1 cellular context compared by ENCODE assay signal in the genomic region with DNA sequence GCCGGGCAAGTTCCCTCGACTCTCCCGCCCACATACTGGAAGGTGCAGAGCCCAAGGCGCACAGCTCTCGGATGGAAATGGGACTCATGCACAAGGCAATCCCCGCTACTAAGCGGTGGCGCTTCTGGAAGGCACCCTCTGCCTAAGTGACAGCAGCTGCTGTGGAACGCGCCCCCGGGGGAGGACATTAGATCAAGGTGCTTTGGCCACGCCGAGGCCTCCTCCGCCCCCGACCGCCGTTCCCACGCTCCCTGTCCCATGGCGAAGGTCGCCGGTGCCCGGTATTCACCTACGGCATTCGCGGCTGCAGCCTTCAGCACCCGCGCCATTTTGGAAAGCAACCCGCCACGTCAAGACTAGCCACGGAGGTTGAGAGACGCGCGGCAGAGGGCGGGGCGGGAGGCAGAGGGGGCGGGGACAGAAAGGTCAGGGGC.
A peak's percentile ranks its signal among the peaks of the same experiment; 100 is the strongest.
TF ChIP-seq lines count a peak whose summit lies in the region.

A gene (minus strand): TSS at position 339 of the 434 bp plus-strand sequence. CDS start 10 bp downstream, at position 329.

TF ChIP-seq in HepG2, 621 proteins besides CTCF, POLR2A, EP300 and RAD21 (continued from another document and continues in another):
- TF ChIP-seq, protein P1, sequence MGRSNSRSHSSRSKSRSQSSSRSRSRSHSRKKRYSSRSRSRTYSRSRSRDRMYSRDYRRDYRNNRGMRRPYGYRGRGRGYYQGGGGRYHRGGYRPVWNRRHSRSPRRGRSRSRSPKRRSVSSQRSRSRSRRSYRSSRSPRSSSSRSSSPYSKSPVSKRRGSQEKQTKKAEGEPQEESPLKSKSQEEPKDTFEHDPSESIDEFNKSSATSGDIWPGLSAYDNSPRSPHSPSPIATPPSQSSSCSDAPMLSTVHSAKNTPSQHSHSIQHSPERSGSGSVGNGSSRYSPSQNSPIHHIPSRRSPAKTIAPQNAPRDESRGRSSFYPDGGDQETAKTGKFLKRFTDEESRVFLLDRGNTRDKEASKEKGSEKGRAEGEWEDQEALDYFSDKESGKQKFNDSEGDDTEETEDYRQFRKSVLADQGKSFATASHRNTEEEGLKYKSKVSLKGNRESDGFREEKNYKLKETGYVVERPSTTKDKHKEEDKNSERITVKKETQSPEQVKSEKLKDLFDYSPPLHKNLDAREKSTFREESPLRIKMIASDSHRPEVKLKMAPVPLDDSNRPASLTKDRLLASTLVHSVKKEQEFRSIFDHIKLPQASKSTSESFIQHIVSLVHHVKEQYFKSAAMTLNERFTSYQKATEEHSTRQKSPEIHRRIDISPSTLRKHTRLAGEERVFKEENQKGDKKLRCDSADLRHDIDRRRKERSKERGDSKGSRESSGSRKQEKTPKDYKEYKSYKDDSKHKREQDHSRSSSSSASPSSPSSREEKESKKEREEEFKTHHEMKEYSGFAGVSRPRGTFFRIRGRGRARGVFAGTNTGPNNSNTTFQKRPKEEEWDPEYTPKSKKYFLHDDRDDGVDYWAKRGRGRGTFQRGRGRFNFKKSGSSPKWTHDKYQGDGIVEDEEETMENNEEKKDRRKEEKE (IDR thresholded peaks at IDR 0.05) = no peak
- peak; percentile 22; the same call in 1 of the 2 replicates for TF ChIP-seq ZNF138 (CRISPR knock-in tag; IDR thresholded peaks at IDR 0.05; ENCODE audit: low read depth)
- peak; percentile 72; the same call in 1 of the 2 replicates for TF ChIP-seq ZNF879 (CRISPR knock-in tag; IDR thresholded peaks at IDR 0.05)
- no peak; the same call in 1 of the 2 replicates for TF ChIP-seq ZNF790 (CRISPR knock-in tag; IDR thresholded peaks at IDR 0.05; ENCODE audit: borderline replicate concordance)
- peak; percentile 85; the same call in 1 of the 2 replicates for TF ChIP-seq PHF8 (CRISPR knock-in tag; IDR thresholded peaks at IDR 0.05)
- TF ChIP-seq, protein P2, sequence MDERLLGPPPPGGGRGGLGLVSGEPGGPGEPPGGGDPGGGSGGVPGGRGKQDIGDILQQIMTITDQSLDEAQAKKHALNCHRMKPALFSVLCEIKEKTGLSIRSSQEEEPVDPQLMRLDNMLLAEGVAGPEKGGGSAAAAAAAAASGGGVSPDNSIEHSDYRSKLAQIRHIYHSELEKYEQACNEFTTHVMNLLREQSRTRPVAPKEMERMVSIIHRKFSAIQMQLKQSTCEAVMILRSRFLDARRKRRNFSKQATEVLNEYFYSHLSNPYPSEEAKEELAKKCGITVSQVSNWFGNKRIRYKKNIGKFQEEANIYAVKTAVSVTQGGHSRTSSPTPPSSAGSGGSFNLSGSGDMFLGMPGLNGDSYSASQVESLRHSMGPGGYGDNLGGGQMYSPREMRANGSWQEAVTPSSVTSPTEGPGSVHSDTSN (CRISPR knock-in tag; IDR thresholded peaks at IDR 0.05) = 0 out of 2 replicates have a peak, but pooled peaks have one; percentile 11
- TF ChIP-seq ZNF775 (CRISPR knock-in tag; IDR thresholded peaks at IDR 0.05; ENCODE audit: borderline replicate concordance) = no peak
- TF ChIP-seq, protein P3, sequence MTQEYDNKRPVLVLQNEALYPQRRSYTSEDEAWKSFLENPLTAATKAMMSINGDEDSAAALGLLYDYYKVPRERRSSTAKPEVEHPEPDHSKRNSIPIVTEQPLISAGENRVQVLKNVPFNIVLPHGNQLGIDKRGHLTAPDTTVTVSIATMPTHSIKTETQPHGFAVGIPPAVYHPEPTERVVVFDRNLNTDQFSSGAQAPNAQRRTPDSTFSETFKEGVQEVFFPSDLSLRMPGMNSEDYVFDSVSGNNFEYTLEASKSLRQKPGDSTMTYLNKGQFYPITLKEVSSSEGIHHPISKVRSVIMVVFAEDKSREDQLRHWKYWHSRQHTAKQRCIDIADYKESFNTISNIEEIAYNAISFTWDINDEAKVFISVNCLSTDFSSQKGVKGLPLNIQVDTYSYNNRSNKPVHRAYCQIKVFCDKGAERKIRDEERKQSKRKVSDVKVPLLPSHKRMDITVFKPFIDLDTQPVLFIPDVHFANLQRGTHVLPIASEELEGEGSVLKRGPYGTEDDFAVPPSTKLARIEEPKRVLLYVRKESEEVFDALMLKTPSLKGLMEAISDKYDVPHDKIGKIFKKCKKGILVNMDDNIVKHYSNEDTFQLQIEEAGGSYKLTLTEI (CRISPR knock-in tag; conservative IDR thresholded peaks at IDR 0.05) = no peak
- TF ChIP-seq, protein P4, sequence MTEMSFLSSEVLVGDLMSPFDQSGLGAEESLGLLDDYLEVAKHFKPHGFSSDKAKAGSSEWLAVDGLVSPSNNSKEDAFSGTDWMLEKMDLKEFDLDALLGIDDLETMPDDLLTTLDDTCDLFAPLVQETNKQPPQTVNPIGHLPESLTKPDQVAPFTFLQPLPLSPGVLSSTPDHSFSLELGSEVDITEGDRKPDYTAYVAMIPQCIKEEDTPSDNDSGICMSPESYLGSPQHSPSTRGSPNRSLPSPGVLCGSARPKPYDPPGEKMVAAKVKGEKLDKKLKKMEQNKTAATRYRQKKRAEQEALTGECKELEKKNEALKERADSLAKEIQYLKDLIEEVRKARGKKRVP (CRISPR knock-in tag; IDR thresholded peaks at IDR 0.05) = no peak
- TF ChIP-seq, protein P5, sequence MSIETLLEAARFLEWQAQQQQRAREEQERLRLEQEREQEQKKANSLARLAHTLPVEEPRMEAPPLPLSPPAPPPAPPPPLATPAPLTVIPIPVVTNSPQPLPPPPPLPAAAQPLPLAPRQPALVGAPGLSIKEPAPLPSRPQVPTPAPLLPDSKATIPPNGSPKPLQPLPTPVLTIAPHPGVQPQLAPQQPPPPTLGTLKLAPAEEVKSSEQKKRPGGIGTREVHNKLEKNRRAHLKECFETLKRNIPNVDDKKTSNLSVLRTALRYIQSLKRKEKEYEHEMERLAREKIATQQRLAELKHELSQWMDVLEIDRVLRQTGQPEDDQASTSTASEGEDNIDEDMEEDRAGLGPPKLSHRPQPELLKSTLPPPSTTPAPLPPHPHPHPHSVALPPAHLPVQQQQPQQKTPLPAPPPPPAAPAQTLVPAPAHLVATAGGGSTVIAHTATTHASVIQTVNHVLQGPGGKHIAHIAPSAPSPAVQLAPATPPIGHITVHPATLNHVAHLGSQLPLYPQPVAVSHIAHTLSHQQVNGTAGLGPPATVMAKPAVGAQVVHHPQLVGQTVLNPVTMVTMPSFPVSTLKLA (IDR thresholded peaks at IDR 0.05) = no peak
- TF ChIP-seq, protein P6, sequence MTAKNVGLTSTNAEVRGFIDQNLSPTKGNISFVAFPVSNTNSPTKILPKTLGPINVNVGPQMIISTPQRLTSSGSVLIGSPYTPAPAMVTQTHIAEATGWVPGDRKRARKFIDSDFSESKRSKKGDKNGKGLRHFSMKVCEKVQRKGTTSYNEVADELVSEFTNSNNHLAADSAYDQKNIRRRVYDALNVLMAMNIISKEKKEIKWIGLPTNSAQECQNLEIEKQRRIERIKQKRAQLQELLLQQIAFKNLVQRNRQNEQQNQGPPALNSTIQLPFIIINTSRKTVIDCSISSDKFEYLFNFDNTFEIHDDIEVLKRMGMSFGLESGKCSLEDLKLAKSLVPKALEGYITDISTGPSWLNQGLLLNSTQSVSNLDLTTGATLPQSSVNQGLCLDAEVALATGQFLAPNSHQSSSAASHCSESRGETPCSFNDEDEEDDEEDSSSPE (CRISPR knock-in tag; IDR thresholded peaks at IDR 0.05) = peak; percentile 54; the same call in 1 of the 2 replicates
- TF ChIP-seq, protein P7, sequence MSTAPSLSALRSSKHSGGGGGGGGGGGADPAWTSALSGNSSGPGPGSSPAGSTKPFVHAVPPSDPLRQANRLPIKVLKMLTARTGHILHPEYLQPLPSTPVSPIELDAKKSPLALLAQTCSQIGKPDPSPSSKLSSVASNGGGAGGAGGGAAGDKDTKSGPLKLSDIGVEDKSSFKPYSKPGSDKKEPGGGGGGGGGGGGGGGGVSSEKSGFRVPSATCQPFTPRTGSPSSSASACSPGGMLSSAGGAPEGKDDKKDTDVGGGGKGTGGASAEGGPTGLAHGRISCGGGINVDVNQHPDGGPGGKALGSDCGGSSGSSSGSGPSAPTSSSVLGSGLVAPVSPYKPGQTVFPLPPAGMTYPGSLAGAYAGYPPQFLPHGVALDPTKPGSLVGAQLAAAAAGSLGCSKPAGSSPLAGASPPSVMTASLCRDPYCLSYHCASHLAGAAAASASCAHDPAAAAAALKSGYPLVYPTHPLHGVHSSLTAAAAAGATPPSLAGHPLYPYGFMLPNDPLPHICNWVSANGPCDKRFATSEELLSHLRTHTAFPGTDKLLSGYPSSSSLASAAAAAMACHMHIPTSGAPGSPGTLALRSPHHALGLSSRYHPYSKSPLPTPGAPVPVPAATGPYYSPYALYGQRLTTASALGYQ (CRISPR knock-in tag; IDR thresholded peaks at IDR 0.05) = no peak
- TF ChIP-seq, protein P8, sequence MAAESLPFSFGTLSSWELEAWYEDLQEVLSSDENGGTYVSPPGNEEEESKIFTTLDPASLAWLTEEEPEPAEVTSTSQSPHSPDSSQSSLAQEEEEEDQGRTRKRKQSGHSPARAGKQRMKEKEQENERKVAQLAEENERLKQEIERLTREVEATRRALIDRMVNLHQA (CRISPR knock-in tag; IDR thresholded peaks at IDR 0.05) = no peak
- TF ChIP-seq NFE2 (CRISPR knock-in tag; IDR thresholded peaks at IDR 0.05) = no peak
- TF ChIP-seq ISL2 (CRISPR knock-in tag; IDR thresholded peaks at IDR 0.05) = peak; percentile 49; the same call in 1 of the 2 replicates
- TF ChIP-seq RBM39 (IDR thresholded peaks at IDR 0.05; ENCODE audit: low read depth, low read length, poor library complexity, severe bottlenecking) = peak; percentile 26
- TF ChIP-seq ZNF652 (CRISPR knock-in tag; IDR thresholded peaks at IDR 0.05; ENCODE audit: borderline replicate concordance, low read depth) = no peak
- no peak; the same call in 1 of the 2 replicates for TF ChIP-seq ZMYM4 (CRISPR knock-in tag; IDR thresholded peaks at IDR 0.05)
- no peak for TF ChIP-seq ZNF563 (CRISPR knock-in tag; IDR thresholded peaks at IDR 0.05)
- TF ChIP-seq ZNF10 (CRISPR knock-in tag; IDR thresholded peaks at IDR 0.05; ENCODE audit: borderline replicate concordance, low read depth) = no peak
- TF ChIP-seq ARNTL (CRISPR knock-in tag; IDR thresholded peaks at IDR 0.05) = peak; percentile 30
- TF ChIP-seq ZNF33A (CRISPR knock-in tag; IDR thresholded peaks at IDR 0.05; ENCODE audit: borderline replicate concordance) = no peak
- TF ChIP-seq, protein P9, sequence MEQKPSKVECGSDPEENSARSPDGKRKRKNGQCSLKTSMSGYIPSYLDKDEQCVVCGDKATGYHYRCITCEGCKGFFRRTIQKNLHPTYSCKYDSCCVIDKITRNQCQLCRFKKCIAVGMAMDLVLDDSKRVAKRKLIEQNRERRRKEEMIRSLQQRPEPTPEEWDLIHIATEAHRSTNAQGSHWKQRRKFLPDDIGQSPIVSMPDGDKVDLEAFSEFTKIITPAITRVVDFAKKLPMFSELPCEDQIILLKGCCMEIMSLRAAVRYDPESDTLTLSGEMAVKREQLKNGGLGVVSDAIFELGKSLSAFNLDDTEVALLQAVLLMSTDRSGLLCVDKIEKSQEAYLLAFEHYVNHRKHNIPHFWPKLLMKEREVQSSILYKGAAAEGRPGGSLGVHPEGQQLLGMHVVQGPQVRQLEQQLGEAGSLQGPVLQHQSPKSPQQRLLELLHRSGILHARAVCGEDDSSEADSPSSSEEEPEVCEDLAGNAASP (CRISPR knock-in tag; IDR thresholded peaks at IDR 0.05; ENCODE audit: borderline replicate concordance) = no peak; the same call in 1 of the 2 replicates
- TF ChIP-seq MEIS2 (CRISPR knock-in tag; IDR thresholded peaks at IDR 0.05) = 0 out of 2 replicates have a peak, but pooled peaks have one; percentile 18
- 0 out of 2 replicates have a peak, but pooled peaks have one; percentile 11 for TF ChIP-seq TSC22D2 (CRISPR knock-in tag; IDR thresholded peaks at IDR 0.05; ENCODE audit: borderline replicate concordance)
- TF ChIP-seq, protein P10, sequence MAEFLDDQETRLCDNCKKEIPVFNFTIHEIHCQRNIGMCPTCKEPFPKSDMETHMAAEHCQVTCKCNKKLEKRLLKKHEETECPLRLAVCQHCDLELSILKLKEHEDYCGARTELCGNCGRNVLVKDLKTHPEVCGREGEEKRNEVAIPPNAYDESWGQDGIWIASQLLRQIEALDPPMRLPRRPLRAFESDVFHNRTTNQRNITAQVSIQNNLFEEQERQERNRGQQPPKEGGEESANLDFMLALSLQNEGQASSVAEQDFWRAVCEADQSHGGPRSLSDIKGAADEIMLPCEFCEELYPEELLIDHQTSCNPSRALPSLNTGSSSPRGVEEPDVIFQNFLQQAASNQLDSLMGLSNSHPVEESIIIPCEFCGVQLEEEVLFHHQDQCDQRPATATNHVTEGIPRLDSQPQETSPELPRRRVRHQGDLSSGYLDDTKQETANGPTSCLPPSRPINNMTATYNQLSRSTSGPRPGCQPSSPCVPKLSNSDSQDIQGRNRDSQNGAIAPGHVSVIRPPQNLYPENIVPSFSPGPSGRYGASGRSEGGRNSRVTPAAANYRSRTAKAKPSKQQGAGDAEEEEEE (CRISPR knock-in tag; IDR thresholded peaks at IDR 0.05; ENCODE audit: borderline replicate concordance) = no peak
- 0 out of 2 replicates have a peak, but pooled peaks have one; percentile 13 for TF ChIP-seq SP5 (CRISPR knock-in tag; IDR thresholded peaks at IDR 0.05; ENCODE audit: borderline replicate concordance, low read depth)
- no peak for TF ChIP-seq ZNF124 (CRISPR knock-in tag; IDR thresholded peaks at IDR 0.05)
- 0 out of 2 replicates have a peak, but pooled peaks have one; percentile 61 for TF ChIP-seq ZKSCAN5 (CRISPR knock-in tag; IDR thresholded peaks at IDR 0.05)
- no peak for TF ChIP-seq DPF2 (CRISPR knock-in tag; IDR thresholded peaks at IDR 0.05; ENCODE audit: borderline replicate concordance, low read depth)
- TF ChIP-seq, protein P11, sequence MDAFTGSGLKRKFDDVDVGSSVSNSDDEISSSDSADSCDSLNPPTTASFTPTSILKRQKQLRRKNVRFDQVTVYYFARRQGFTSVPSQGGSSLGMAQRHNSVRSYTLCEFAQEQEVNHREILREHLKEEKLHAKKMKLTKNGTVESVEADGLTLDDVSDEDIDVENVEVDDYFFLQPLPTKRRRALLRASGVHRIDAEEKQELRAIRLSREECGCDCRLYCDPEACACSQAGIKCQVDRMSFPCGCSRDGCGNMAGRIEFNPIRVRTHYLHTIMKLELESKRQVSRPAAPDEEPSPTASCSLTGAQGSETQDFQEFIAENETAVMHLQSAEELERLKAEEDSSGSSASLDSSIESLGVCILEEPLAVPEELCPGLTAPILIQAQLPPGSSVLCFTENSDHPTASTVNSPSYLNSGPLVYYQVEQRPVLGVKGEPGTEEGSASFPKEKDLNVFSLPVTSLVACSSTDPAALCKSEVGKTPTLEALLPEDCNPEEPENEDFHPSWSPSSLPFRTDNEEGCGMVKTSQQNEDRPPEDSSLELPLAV (CRISPR knock-in tag; conservative IDR thresholded peaks at IDR 0.05; ENCODE audit: low read depth) = no peak
- no peak; the same call in 1 of the 2 replicates for TF ChIP-seq HOXD1 (CRISPR knock-in tag; IDR thresholded peaks at IDR 0.05)
- TF ChIP-seq PAWR (CRISPR knock-in tag; IDR thresholded peaks at IDR 0.05; ENCODE audit: borderline replicate concordance) = no peak
- TF ChIP-seq, protein P12, sequence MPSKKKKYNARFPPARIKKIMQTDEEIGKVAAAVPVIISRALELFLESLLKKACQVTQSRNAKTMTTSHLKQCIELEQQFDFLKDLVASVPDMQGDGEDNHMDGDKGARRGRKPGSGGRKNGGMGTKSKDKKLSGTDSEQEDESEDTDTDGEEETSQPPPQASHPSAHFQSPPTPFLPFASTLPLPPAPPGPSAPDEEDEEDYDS (CRISPR knock-in tag; IDR thresholded peaks at IDR 0.05) = peak; percentile 88
- TF ChIP-seq ZNF232 (CRISPR knock-in tag; IDR thresholded peaks at IDR 0.05; ENCODE audit: borderline replicate concordance) = peak; percentile 35; the same call in 1 of the 2 replicates
- TF ChIP-seq CHD2 (IDR thresholded peaks at IDR 0.05; ENCODE audit: low read depth, low read length) = peak; percentile 55; the same call in 1 of the 2 replicates
- TF ChIP-seq ZFP90 (CRISPR knock-in tag; IDR thresholded peaks at IDR 0.05; ENCODE audit: borderline replicate concordance) = no peak; the same call in 1 of the 2 replicates
